In the genomic region with DNA sequence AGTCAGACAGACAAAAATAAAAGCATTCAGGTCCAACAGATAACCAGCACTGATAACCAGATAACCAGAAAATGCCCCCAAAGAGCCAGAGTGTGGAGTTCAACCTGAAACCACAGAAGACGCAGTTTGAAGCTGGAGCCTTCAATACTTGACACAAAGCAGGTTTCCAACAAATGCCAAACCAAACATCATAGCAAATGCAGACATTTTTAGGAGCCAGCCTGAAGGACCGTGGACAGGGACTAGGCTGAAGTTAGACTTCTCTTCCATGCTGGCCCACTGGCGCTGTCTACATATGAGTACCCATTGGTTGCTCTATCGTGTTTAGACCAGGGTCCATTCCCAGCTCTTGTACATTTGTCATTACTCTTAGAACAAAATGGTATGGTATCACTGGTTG, we compare ENCODE assay signal across 1 cellular context.
A peak's percentile ranks its signal among the peaks of the same experiment; 100 is the strongest.
TF ChIP-seq lines count a peak whose summit lies in the region.

No MANE protein-coding gene starts in this region.

TF ChIP-seq in HEK293, 187 proteins besides CTCF, POLR2A, EP300 and RAD21 (continued from another document):
- TF ChIP-seq ZBTB10 (tag by site-specific recombination; IDR thresholded peaks at IDR 0.05) (no peak), ZNF558 (tag by site-specific recombination; IDR thresholded peaks at IDR 0.05) (no peak), FEZF1 (tag by site-specific recombination; IDR thresholded peaks at IDR 0.05) (no peak)
- TF ChIP-seq, protein P1, sequence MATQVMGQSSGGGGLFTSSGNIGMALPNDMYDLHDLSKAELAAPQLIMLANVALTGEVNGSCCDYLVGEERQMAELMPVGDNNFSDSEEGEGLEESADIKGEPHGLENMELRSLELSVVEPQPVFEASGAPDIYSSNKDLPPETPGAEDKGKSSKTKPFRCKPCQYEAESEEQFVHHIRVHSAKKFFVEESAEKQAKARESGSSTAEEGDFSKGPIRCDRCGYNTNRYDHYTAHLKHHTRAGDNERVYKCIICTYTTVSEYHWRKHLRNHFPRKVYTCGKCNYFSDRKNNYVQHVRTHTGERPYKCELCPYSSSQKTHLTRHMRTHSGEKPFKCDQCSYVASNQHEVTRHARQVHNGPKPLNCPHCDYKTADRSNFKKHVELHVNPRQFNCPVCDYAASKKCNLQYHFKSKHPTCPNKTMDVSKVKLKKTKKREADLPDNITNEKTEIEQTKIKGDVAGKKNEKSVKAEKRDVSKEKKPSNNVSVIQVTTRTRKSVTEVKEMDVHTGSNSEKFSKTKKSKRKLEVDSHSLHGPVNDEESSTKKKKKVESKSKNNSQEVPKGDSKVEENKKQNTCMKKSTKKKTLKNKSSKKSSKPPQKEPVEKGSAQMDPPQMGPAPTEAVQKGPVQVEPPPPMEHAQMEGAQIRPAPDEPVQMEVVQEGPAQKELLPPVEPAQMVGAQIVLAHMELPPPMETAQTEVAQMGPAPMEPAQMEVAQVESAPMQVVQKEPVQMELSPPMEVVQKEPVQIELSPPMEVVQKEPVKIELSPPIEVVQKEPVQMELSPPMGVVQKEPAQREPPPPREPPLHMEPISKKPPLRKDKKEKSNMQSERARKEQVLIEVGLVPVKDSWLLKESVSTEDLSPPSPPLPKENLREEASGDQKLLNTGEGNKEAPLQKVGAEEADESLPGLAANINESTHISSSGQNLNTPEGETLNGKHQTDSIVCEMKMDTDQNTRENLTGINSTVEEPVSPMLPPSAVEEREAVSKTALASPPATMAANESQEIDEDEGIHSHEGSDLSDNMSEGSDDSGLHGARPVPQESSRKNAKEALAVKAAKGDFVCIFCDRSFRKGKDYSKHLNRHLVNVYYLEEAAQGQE (tag by site-specific recombination; IDR thresholded peaks at IDR 0.05) = peak; percentile 69
TF ChIP-seq in HEK293: peak in this region for 1.
